Comparison of ENCODE assay signal across 10 cellular contexts in the genomic region with DNA sequence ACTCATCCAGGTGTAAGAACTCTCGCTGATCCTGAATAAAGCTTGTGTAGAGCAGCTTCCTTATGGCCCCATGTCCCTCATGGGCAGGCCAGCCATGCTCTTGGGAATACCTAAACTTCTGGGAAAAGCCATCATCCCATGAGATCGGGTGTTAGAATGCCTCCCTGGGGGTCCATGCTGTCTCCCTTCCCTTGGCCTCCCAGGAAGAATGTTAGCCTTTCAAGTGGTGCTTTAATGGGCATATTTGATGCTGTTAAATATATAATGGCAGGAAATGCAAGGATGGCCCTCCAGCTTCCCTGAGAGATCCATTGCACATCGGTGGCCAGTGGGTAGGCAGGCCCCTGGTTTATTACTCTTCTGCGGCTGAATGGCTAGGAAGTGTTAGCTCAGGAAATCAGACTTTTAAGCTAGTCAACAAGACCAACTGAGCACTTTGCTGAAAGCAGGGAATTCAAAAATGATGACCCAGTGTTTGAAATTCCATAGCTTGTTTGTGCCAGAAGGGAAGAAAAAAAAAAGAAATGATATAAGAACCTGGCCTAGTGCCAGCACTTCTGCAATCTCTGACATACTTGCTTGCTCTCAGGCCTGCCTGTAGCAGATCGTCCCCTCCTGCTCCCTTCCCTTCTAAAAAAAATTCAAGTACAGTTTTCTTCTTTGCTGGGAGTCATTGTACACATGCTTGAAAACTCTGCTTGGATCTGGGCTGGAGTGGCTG.
A peak's percentile ranks its signal among the peaks of the same experiment; 100 is the strongest.
DNase-seq lines count a peak whose midpoint lies in the region; FAIRE-seq and TF ChIP-seq lines count a peak whose summit lies in the region.
"Had no signal": no experiment of that assay in that cellular context is flagged by ENCODE, and none has a peak within 500 bp of the region (broad histone marks: within the 10 kb centered on the region; RNA-seq: fewer than 3 reads in every experiment).

No MANE protein-coding gene starts in this region.

- TF ChIP-seq CTCF in astrocyte (IDR thresholded peaks at IDR 0.05; ENCODE audit: insufficient read depth, low read depth, low read length): no peak
- TF ChIP-seq CTCF in suprapubic skin (IDR thresholded peaks at IDR 0.05): no peak

- no peak for TF ChIP-seq POLR2A in suprapubic skin (IDR thresholded peaks at IDR 0.05)

- CTCF ChIA-PET in activated CD4-positive, alpha-beta memory T cell treated with anti-CD3 and anti-CD28 coated beads, Interleukin-2, amount 10 ng/mL, durations not matched to agents 7 days and 5 days (lab: Charles Lee): no interaction called here

- H3K27me3 ChIP-seq in astrocyte (ENCODE audit: insufficient read depth, low read length) (no peaks in the 10 kb centered on the region), suprapubic skin (no peaks in the 10 kb centered on the region)

- no peak overlapping the region for H3K4me3 Mint-ChIP-seq in astrocyte (ENCODE audit: unreplicated experiment)
- H3K4me3 Mint-ChIP-seq in activated CD4-positive, alpha-beta memory T cell treated with anti-CD3 and anti-CD28 coated beads, Interleukin-2, amount 10 ng/mL, durations not matched to agents 7 days and 5 days: no peak overlapping the region

- H3K27ac Mint-ChIP-seq in astrocyte (ENCODE audit: unreplicated experiment): peak overlapping the region; percentile 80
- no peak overlapping the region for H3K27ac Mint-ChIP-seq in activated CD4-positive, alpha-beta memory T cell treated with anti-CD3 and anti-CD28 coated beads, Interleukin-2, amount 10 ng/mL, durations not matched to agents 7 days and 5 days

- H4K20me1 ChIP-seq in astrocyte (ENCODE audit: insufficient read depth, low read length): no peaks in the 10 kb centered on the region

- no peak overlapping the region for H2AFZ ChIP-seq in astrocyte (ENCODE audit: low read depth, low read length)

- H3K79me2 ChIP-seq in astrocyte (ENCODE audit: insufficient read depth, low read length): no peaks in the 10 kb centered on the region

- H3K27ac ChIP-seq in astrocyte (ENCODE audit: low read depth, low read length): no peak overlapping the region
- H3K27ac ChIP-seq in suprapubic skin: peak overlapping the region; percentile 18

- DNase-seq in HS-27A (ENCODE audit: low read depth): peak; percentile 59
- DNase-seq in astrocyte (ENCODE audit: low read depth): peak; percentile 76
- peak; percentile 90 for DNase-seq in iris pigment epithelial cell (ENCODE audit: low read depth)
- DNase-seq in suprapubic skin (ENCODE audit: low spot score in 2 of 2): peak in 1 of 2 donors; percentile 62
- DNase-seq in activated CD4-positive, alpha-beta memory T cell treated with anti-CD3 and anti-CD28 coated beads, Interleukin-2, amount 10 ng/mL, durations not matched to agents 7 days and 5 days: no peak
- no peak for DNase-seq in NCI-H82 (lab: John Stamatoyannopoulos, UW)
- no peak for DNase-seq in dermis blood vessel endothelial cell
- DNase-seq in SIG-M5 treated with dmso at 0.1 percent for 504 hours (lab: John Stamatoyannopoulos, UW; ENCODE audit: unreplicated experiment): no peak
- DNase-seq: activated T-cell treated with anti-CD3 and anti-CD28 coated beads, Interleukin-2, amount 50 U/mL, for 48 hours; NCI-H2107 had no signal

- H3K36me3 ChIP-seq in astrocyte (ENCODE audit: insufficient read depth, low read length): no peaks in the 10 kb centered on the region
- H3K36me3 ChIP-seq in suprapubic skin: no peaks in the 10 kb centered on the region

- no peak for FAIRE-seq in astrocyte (lab: Jason Lieb, UNC)

- 48% methylated on average over 5 of the region's 5 CpGs for WGBS in suprapubic skin

- no peak overlapping the region for H3K4me2 ChIP-seq in astrocyte (ENCODE audit: low read length)

- H3K9me3 Mint-ChIP-seq in astrocyte (ENCODE audit: unreplicated experiment): no peaks in the 10 kb centered on the region
- peaks cover 18% of the 10 kb centered on the region for H3K9me3 Mint-ChIP-seq in activated CD4-positive, alpha-beta memory T cell treated with anti-CD3 and anti-CD28 coated beads, Interleukin-2, amount 10 ng/mL, durations not matched to agents 7 days and 5 days

- H3K9me3 ChIP-seq in astrocyte (ENCODE audit: insufficient read depth, low read depth, low read length) (no peaks in the 10 kb centered on the region), suprapubic skin (no peaks in the 10 kb centered on the region)

- H3K4me1 Mint-ChIP-seq in astrocyte (ENCODE audit: low read depth, unreplicated experiment): peaks cover 30% of the 10 kb centered on the region
- no peaks in the 10 kb centered on the region for H3K4me1 Mint-ChIP-seq in activated CD4-positive, alpha-beta memory T cell treated with anti-CD3 and anti-CD28 coated beads, Interleukin-2, amount 10 ng/mL, durations not matched to agents 7 days and 5 days

- no peaks in the 10 kb centered on the region for H3K36me3 Mint-ChIP-seq in astrocyte (ENCODE audit: low read depth, unreplicated experiment)
- no peaks in the 10 kb centered on the region for H3K36me3 Mint-ChIP-seq in activated CD4-positive, alpha-beta memory T cell treated with anti-CD3 and anti-CD28 coated beads, Interleukin-2, amount 10 ng/mL, durations not matched to agents 7 days and 5 days (ENCODE audit: low read depth)

- no peak for TF ChIP-seq EP300 in suprapubic skin (IDR thresholded peaks at IDR 0.05)

- POLR2A ChIA-PET in activated CD4-positive, alpha-beta memory T cell treated with anti-CD3 and anti-CD28 coated beads, Interleukin-2, amount 10 ng/mL, durations not matched to agents 7 days and 5 days (lab: Charles Lee): no interaction called here

- no peak overlapping the region for H3K9ac ChIP-seq in astrocyte (ENCODE audit: low read length)

- no peaks in the 10 kb centered on the region for H3K27me3 Mint-ChIP-seq in astrocyte (ENCODE audit: low read depth, unreplicated experiment)
- H3K27me3 Mint-ChIP-seq in activated CD4-positive, alpha-beta memory T cell treated with anti-CD3 and anti-CD28 coated beads, Interleukin-2, amount 10 ng/mL, durations not matched to agents 7 days and 5 days: no peaks in the 10 kb centered on the region

- H3K4me1 ChIP-seq in astrocyte (ENCODE audit: insufficient read depth, low read length): peaks cover 8% of the 10 kb centered on the region
- H3K4me1 ChIP-seq in suprapubic skin: peaks cover 36% of the 10 kb centered on the region

- H3K4me3 ChIP-seq in astrocyte (ENCODE audit: insufficient read depth, low read depth, low read length) (no peak overlapping the region), suprapubic skin (no peak overlapping the region)

Comparison
In these comparisons a context has a peak if more than half of its experiments do, and no peak if none do; other contexts are left out.
1. DNase-seq: peak in HS-27A (single experiment), astrocyte (single experiment) and iris pigment epithelial cell (single experiment); none in activated CD4-positive, alpha-beta memory T cell treated with anti-CD3 and anti-CD28 coated beads, Interleukin-2, amount 10 ng/mL, durations not matched to agents 7 days and 5 days (single experiment), NCI-H82 (single experiment), dermis blood vessel endothelial cell (single experiment) and SIG-M5 treated with dmso at 0.1 percent for 504 hours (single experiment).